Comparison of ENCODE assay signal across 20 cellular contexts in genomic region chr11:69884286-69884685, GRCh38.
"Had no signal": no experiment of that assay in that cellular context is flagged by ENCODE, and none has a peak within 500 bp of the region (broad histone marks: within the 10 kb centered on the region; RNA-seq: fewer than 3 reads in every experiment).

No MANE protein-coding gene starts in this region.

- H3K4me1 ChIP-seq: colonic mucosa, esophagus squamous epithelium, gastrocnemius medialis, heart right ventricle, left lung, lower lobe of right lung had no signal

- H3K27me3 ChIP-seq: colonic mucosa had no signal

- H3K27ac ChIP-seq: colonic mucosa, epithelial cell of prostate, esophagus squamous epithelium, gastrocnemius medialis, heart right ventricle, left lung, lower lobe of right lung had no signal

- ATAC-seq: effector memory CD8-positive, alpha-beta T cell; esophagus mucosa; gastrocnemius medialis; heart right ventricle; left cardiac atrium; left lung; left ventricle myocardium superior; lower lobe of right lung had no signal

- H3K36me3 ChIP-seq: colonic mucosa, esophagus squamous epithelium, gastrocnemius medialis, heart right ventricle, left lung, lower lobe of right lung had no signal

- H3K4me3 ChIP-seq: colonic mucosa, esophagus squamous epithelium, gastrocnemius medialis, heart right ventricle, left lung, lower lobe of right lung had no signal

- H3K9me3 ChIP-seq: colonic mucosa, esophagus squamous epithelium, gastrocnemius medialis, heart right ventricle, left lung, lower lobe of right lung had no signal

- DNase-seq: colonic mucosa; cortex of kidney; effector CD8-positive, alpha-beta T cell; effector memory CD8-positive, alpha-beta T cell; endodermal cell; erythroblast; esophagus squamous epithelium; foreskin fibroblast; foreskin melanocyte; gastrocnemius medialis; head of caudate nucleus; heart right ventricle; hippocampal formation; left cardiac atrium; left ventricle myocardium superior; lower lobe of right lung; mesenchymal stem cell had no signal
